Comparison of ENCODE assay signal across 9 cellular contexts in genomic region chr2:25274868-25275574, GRCh38.
DNase-seq lines count a peak whose midpoint lies in the region; ATAC-seq and TF ChIP-seq lines count a peak whose summit lies in the region.
"Had no signal": no experiment of that assay in that cellular context is flagged by ENCODE, and none has a peak within 500 bp of the region (broad histone marks: within the 10 kb centered on the region; RNA-seq: fewer than 3 reads in every experiment).

No MANE protein-coding gene starts in this region.

- H3K27me3 ChIP-seq in BLaER1 treated with 17β-estradiol and CSF1 and Interleukin-3, amounts not matched to agents 10 nM and 100 nM: no peaks in the 10 kb centered on the region
- no peaks in the 10 kb centered on the region for H3K27me3 ChIP-seq in osteoblast (ENCODE audit: insufficient read depth, low read length)

- no peaks in the 10 kb centered on the region for H3K79me2 ChIP-seq in osteoblast (ENCODE audit: insufficient read depth, low read length)

- H3K27ac ChIP-seq in BLaER1 treated with 17β-estradiol and CSF1 and Interleukin-3, amounts not matched to agents 10 nM and 100 nM: peak overlapping the region; percentile 52 to 97 (median 92); a peak in 20 of 22 replicates
- H3K27ac ChIP-seq in cingulate gyrus (ENCODE audit: low read depth, low read length): peak overlapping the region; percentile 77
- no peak overlapping the region for H3K27ac ChIP-seq in osteoblast (ENCODE audit: low read depth, low read length)

- no peak overlapping the region; a peak in 1 of 20 replicates for H3K4me3 ChIP-seq in BLaER1 treated with 17β-estradiol and CSF1 and Interleukin-3, amounts not matched to agents 10 nM and 100 nM
- no peak overlapping the region for H3K4me3 ChIP-seq in osteoblast (ENCODE audit: insufficient read depth, low read length)

- TF ChIP-seq CTCF in osteoblast (IDR thresholded peaks at IDR 0.05; ENCODE audit: extremely low read depth, low read depth, low read length) (no peak), omental fat pad (IDR thresholded peaks at IDR 0.05) (no peak)

- H3K36me3 ChIP-seq in BLaER1 treated with 17β-estradiol and CSF1 and Interleukin-3, amounts not matched to agents 10 nM and 100 nM: peaks cover 4 to 31% (median 17%) of the 10 kb centered on the region in 11 experiments; a peak in 21 of 22 replicates
- H3K36me3 ChIP-seq in osteoblast (ENCODE audit: insufficient read depth, low read length): peaks cover 5% of the 10 kb centered on the region

- peak overlapping the region; percentile 91 to 98 (median 95) for H3K4me2 ChIP-seq in BLaER1 treated with 17β-estradiol and CSF1 and Interleukin-3, amounts not matched to agents 10 nM and 100 nM
- H3K4me2 ChIP-seq in osteoblast (ENCODE audit: insufficient read depth, low read length): no peak overlapping the region

- no peaks in the 10 kb centered on the region for H3K9me3 ChIP-seq in BLaER1 treated with 17β-estradiol and CSF1 and Interleukin-3, amounts not matched to agents 10 nM and 100 nM (replicated peaks in 1 of 11)
- H3K9me3 ChIP-seq in osteoblast (ENCODE audit: low read depth, low read length): no peaks in the 10 kb centered on the region

- H4K20me1 ChIP-seq in BLaER1 treated with 17β-estradiol and CSF1 and Interleukin-3, amounts not matched to agents 10 nM and 100 nM: no peaks in the 10 kb centered on the region
- H4K20me1 ChIP-seq in osteoblast (ENCODE audit: insufficient read depth, low read length): no peaks in the 10 kb centered on the region

- no peak overlapping the region for H2AFZ ChIP-seq in osteoblast (ENCODE audit: low read length)

- ATAC-seq in omental fat pad (ENCODE audit: low FRiP score) (no peak), GM18909 (IDR thresholded peaks at IDR 0.05; ENCODE audit: poor library complexity, unreplicated experiment) (no peak), GM21737 (IDR thresholded peaks at IDR 0.05; ENCODE audit: unreplicated experiment) (no peak)

- peaks cover 73 to 78% (median 75%) of the 10 kb centered on the region in 10 experiments for H3K4me1 ChIP-seq in BLaER1 treated with 17β-estradiol and CSF1 and Interleukin-3, amounts not matched to agents 10 nM and 100 nM
- peaks cover 9% of the 10 kb centered on the region for H3K4me1 ChIP-seq in osteoblast (ENCODE audit: insufficient read depth, low read length)

- DNase-seq in T-helper 2 cell (peak; percentile 23 to 76 (median 57)), osteoblast (ENCODE audit: insufficient read length, low spot score, missing footprints) (peak; percentile 91), NCI-H446 (lab: John Stamatoyannopoulos, UW) (no peak), omental fat pad (ENCODE audit: low spot score) (no peak)
- DNase-seq: SHP77 had no signal

- H3K9ac ChIP-seq in BLaER1 treated with 17β-estradiol and CSF1 and Interleukin-3, amounts not matched to agents 10 nM and 100 nM: peak overlapping the region; percentile 34 to 90 (median 84); a peak in 21 of 22 replicates

Comparison
In these comparisons a context has a peak if more than half of its experiments do, and no peak if none do; other contexts are left out.
1. DNase-seq: peak in T-helper 2 cell (5 of 5) and osteoblast (single experiment); none in NCI-H446 (0 of 2) and omental fat pad (single experiment).